Comparison of ENCODE assay signal across 25 cellular contexts in the genomic region with DNA sequence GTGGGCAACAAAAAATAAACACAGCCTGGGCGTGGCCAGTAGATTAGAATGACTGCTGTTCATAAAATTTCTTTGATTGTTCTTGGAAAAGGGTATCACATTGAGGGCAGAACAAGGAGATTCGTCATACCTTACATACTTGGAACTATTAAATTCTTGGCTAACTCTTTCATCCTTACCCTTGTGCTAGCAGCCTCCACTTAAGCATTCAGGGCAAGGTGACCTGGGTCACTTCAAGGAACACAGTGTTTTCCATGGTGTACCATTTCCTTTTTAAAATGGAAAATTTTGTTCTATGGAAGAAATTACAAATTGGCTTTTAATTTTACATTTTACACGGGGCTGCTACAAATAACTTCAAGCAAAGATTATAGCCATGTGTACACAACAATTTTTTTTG.
A peak's percentile ranks its signal among the peaks of the same experiment; 100 is the strongest.
DNase-seq lines count a peak whose midpoint lies in the region; ATAC-seq, FAIRE-seq and TF ChIP-seq lines count a peak whose summit lies in the region.
"Had no signal": no experiment of that assay in that cellular context is flagged by ENCODE, and none has a peak within 500 bp of the region (broad histone marks: within the 10 kb centered on the region; RNA-seq: fewer than 3 reads in every experiment).

No MANE protein-coding gene starts in this region.

- FAIRE-seq in astrocyte (lab: Jason Lieb, UNC): no peak
- FAIRE-seq: GM18507 had no signal

- CTCF ChIA-PET in CD4-positive, alpha-beta memory T cell (lab: Charles Lee; ENCODE audit: partially characterized antibody): interaction anchor here (1.2 kb wide), 1 partner anchor 57 kb away, joined by 4 read pairs; no protein-coding TSS in a partner anchor
- CTCF ChIA-PET in CD8-positive, alpha-beta T cell (lab: Charles Lee): no interaction called here
- CTCF ChIA-PET in PC-3 (lab: Charles Lee): no interaction called here

- H3K79me2 ChIP-seq in astrocyte (ENCODE audit: insufficient read depth, low read length): no peaks in the 10 kb centered on the region
- no peaks in the 10 kb centered on the region for H3K79me2 ChIP-seq in PC-3 (ENCODE audit: low read length)

- intact Hi-C loops in mucosa of descending colon (cut with DNase I, micrococcal nuclease): no loop called here
- intact Hi-C loops in thyroid gland (cut with DNase I): no loop called here
- intact Hi-C loops in CD4-positive, alpha-beta memory T cell (cut with micrococcal nuclease): no loop called here
- intact Hi-C loops in CD8-positive, alpha-beta T cell (cut with DNase I, micrococcal nuclease): no loop called here
- intact Hi-C loops in PC-3 (cut with micrococcal nuclease): no loop called here

- H3K36me3 ChIP-seq in astrocyte (ENCODE audit: insufficient read depth, low read length): no peaks in the 10 kb centered on the region
- H3K36me3 ChIP-seq in mucosa of descending colon (ENCODE audit: low read depth): no peaks in the 10 kb centered on the region
- no peaks in the 10 kb centered on the region for H3K36me3 ChIP-seq in thyroid gland
- H3K36me3 ChIP-seq in CD4-positive, alpha-beta memory T cell (ENCODE audit: insufficient read depth, low read length): no peaks in the 10 kb centered on the region
- no peaks in the 10 kb centered on the region for H3K36me3 ChIP-seq in CD8-positive, alpha-beta T cell (ENCODE audit: insufficient read depth, low read length)
- no peaks in the 10 kb centered on the region for H3K36me3 ChIP-seq in PC-3 (ENCODE audit: low read depth, low read length)

- H3K9me3 ChIP-seq in astrocyte (ENCODE audit: insufficient read depth, low read depth, low read length) (no peaks in the 10 kb centered on the region), mucosa of descending colon (no peaks in the 10 kb centered on the region), thyroid gland (no peaks in the 10 kb centered on the region), PC-3 (ENCODE audit: low read length) (no peaks in the 10 kb centered on the region)
- H3K9me3 ChIP-seq in CD4-positive, alpha-beta memory T cell (ENCODE audit: control insufficient read depth in 1 of 2, low read length in 2 of 2): no peaks in the 10 kb centered on the region
- H3K9me3 ChIP-seq in CD8-positive, alpha-beta T cell (ENCODE audit: low read length): no peaks in the 10 kb centered on the region

- H3K9me3 Mint-ChIP-seq in astrocyte (ENCODE audit: unreplicated experiment): peaks cover 3% of the 10 kb centered on the region
- H3K9me3 Mint-ChIP-seq in CD4-positive, alpha-beta memory T cell: no peaks in the 10 kb centered on the region
- H3K9me3 Mint-ChIP-seq in CD8-positive, alpha-beta T cell: no peaks in the 10 kb centered on the region
- H3K9me3 Mint-ChIP-seq: HFFc6, IgD-negative memory B cell had no signal

- H3K27me3 ChIP-seq in astrocyte (ENCODE audit: insufficient read depth, low read length) (peaks cover 12% of the 10 kb centered on the region), thyroid gland (no peaks in the 10 kb centered on the region), PC-3 (ENCODE audit: low read length) (no peaks in the 10 kb centered on the region)
- peaks cover 8% of the 10 kb centered on the region for H3K27me3 ChIP-seq in CD4-positive, alpha-beta memory T cell (ENCODE audit: insufficient read depth, low read length)
- H3K27me3 ChIP-seq in CD8-positive, alpha-beta T cell (ENCODE audit: insufficient read depth, low read length): no peaks in the 10 kb centered on the region

- BruUV-seq in PC-3 (replicated peaks; lab: Mats Ljungman, UMichigan): no TSS peak

- no peak for TF ChIP-seq CTCF in astrocyte (IDR thresholded peaks at IDR 0.05; ENCODE audit: insufficient read depth, low read depth, low read length)
- TF ChIP-seq CTCF in mucosa of descending colon (IDR thresholded peaks at IDR 0.05): no peak
- TF ChIP-seq CTCF in thyroid gland (IDR thresholded peaks at IDR 0.05): no peak
- no peak for TF ChIP-seq CTCF in CD8-positive, alpha-beta T cell (IDR thresholded peaks at IDR 0.05)
- TF ChIP-seq CTCF in PC-3 (conservative IDR thresholded peaks at IDR 0.05; ENCODE audit: low read depth, low read length): no peak

- H3F3A ChIP-seq in PC-3 (ENCODE audit: low read length, unreplicated experiment): no peaks in the 10 kb centered on the region

- H3K27me3 Mint-ChIP-seq in astrocyte (ENCODE audit: low read depth, unreplicated experiment): peaks cover 8% of the 10 kb centered on the region
- peaks cover 16 to 20% of the 10 kb centered on the region in 2 donors for H3K27me3 Mint-ChIP-seq in CD4-positive, alpha-beta memory T cell
- peaks cover 15% of the 10 kb centered on the region for H3K27me3 Mint-ChIP-seq in CD8-positive, alpha-beta T cell (ENCODE audit: low read depth)

- H2AFZ ChIP-seq in astrocyte (ENCODE audit: low read depth, low read length): no peak overlapping the region
- H2AFZ ChIP-seq in PC-3 (ENCODE audit: low read length): no peak overlapping the region

- H3K4me3 Mint-ChIP-seq in astrocyte (ENCODE audit: unreplicated experiment): peak overlapping the region; percentile 47
- H3K4me3 Mint-ChIP-seq in CD4-positive, alpha-beta memory T cell: no peak overlapping the region
- no peak overlapping the region for H3K4me3 Mint-ChIP-seq in CD8-positive, alpha-beta T cell
- H3K4me3 Mint-ChIP-seq: HFFc6, IgD-negative memory B cell had no signal

- H4K20me1 ChIP-seq in astrocyte (ENCODE audit: insufficient read depth, low read length) (no peaks in the 10 kb centered on the region), PC-3 (ENCODE audit: low read length) (no peaks in the 10 kb centered on the region)

- H3K4me1 ChIP-seq in astrocyte (ENCODE audit: insufficient read depth, low read length): no peaks in the 10 kb centered on the region
- peaks cover 4% of the 10 kb centered on the region for H3K4me1 ChIP-seq in mucosa of descending colon (ENCODE audit: low read depth)
- peaks cover 0 to 16% of the 10 kb centered on the region in 2 donors for H3K4me1 ChIP-seq in thyroid gland
- no peaks in the 10 kb centered on the region for H3K4me1 ChIP-seq in CD4-positive, alpha-beta memory T cell (ENCODE audit: insufficient read depth, low read length)
- no peaks in the 10 kb centered on the region for H3K4me1 ChIP-seq in CD8-positive, alpha-beta T cell (ENCODE audit: insufficient read depth, low read length)
- peaks cover 7% of the 10 kb centered on the region; the same call in 1 of the 2 replicates for H3K4me1 ChIP-seq in PC-3 (ENCODE audit: insufficient read depth, low read length)

- H3K4me3 ChIP-seq in astrocyte (ENCODE audit: insufficient read depth, low read depth, low read length) (no peak overlapping the region), mucosa of descending colon (no peak overlapping the region), thyroid gland (replicated peaks in 1 of 3) (no peak overlapping the region), PC-3 (ENCODE audit: low read length) (no peak overlapping the region)
- H3K4me3 ChIP-seq in CD4-positive, alpha-beta memory T cell (ENCODE audit: low read length in 2 of 2): no peak overlapping the region
- no peak overlapping the region for H3K4me3 ChIP-seq in CD8-positive, alpha-beta T cell (ENCODE audit: low read depth, low read length)
- H3K4me3 ChIP-seq: SK-N-MC had no signal

- POLR2A ChIA-PET in CD4-positive, alpha-beta memory T cell (lab: Charles Lee; ENCODE audit: partially characterized antibody): no interaction called here
- POLR2A ChIA-PET in CD8-positive, alpha-beta T cell (lab: Charles Lee): no interaction called here
- POLR2A ChIA-PET in PC-3 (lab: Charles Lee; ENCODE audit: unreplicated experiment): no interaction called here

- no peak for DNase-seq in astrocyte (ENCODE audit: low read depth)
- no peak for DNase-seq in mucosa of descending colon
- DNase-seq in thyroid gland: peak; percentile 17 to 26
- DNase-seq in CD4-positive, alpha-beta memory T cell: no peak
- no peak for DNase-seq in RKO (ENCODE audit: low spot score)
- DNase-seq in CD8-positive, alpha-beta T cell: no peak
- no peak for DNase-seq in PC-3
- DNase-seq: C1 segment of cervical spinal cord, DMS153, DND-41, H7, HFFc6, NCI-H1092, NCI-H1417 treated with DMSO at 0.1 percent for 48 hours, NCI-H1694 treated with DMSO at 0.1 percent for 48 hours, NCI-H2081 treated with DMSO at 0.1 percent for 48 hours, NCI-H2171, NCI-H226, NCI-H510A, NCI-H69, SIG-M5 had no signal

- no peak overlapping the region for H3K9ac ChIP-seq in astrocyte (ENCODE audit: low read length)
- H3K9ac ChIP-seq in PC-3 (ENCODE audit: low read length): no peak overlapping the region

- H3K36me3 Mint-ChIP-seq in astrocyte (ENCODE audit: low read depth, unreplicated experiment): no peaks in the 10 kb centered on the region
- H3K36me3 Mint-ChIP-seq in CD4-positive, alpha-beta memory T cell: no peaks in the 10 kb centered on the region
- H3K36me3 Mint-ChIP-seq in CD8-positive, alpha-beta T cell: no peaks in the 10 kb centered on the region
- H3K36me3 Mint-ChIP-seq: IgD-negative memory B cell had no signal

- H3K27ac ChIP-seq in astrocyte (ENCODE audit: low read depth, low read length) (no peak overlapping the region), thyroid gland (no peak overlapping the region), PC-3 (ENCODE audit: low read length) (no peak overlapping the region)
- H3K27ac ChIP-seq in CD4-positive, alpha-beta memory T cell (ENCODE audit: low read depth, low read length): no peak overlapping the region
- H3K27ac ChIP-seq in CD8-positive, alpha-beta T cell (ENCODE audit: low read depth, low read length): no peak overlapping the region
- H3K27ac ChIP-seq: SK-N-MC had no signal

- H3K4me1 Mint-ChIP-seq in astrocyte (ENCODE audit: low read depth, unreplicated experiment): no peaks in the 10 kb centered on the region
- no peaks in the 10 kb centered on the region for H3K4me1 Mint-ChIP-seq in CD4-positive, alpha-beta memory T cell
- H3K4me1 Mint-ChIP-seq in CD8-positive, alpha-beta T cell (ENCODE audit: low read depth): no peaks in the 10 kb centered on the region
- H3K4me1 Mint-ChIP-seq: IgD-negative memory B cell had no signal

- H3K4me2 ChIP-seq in astrocyte (ENCODE audit: low read length) (no peak overlapping the region), PC-3 (ENCODE audit: low read length) (no peak overlapping the region)

- 56 to 70% methylated on average over 3 of the region's 3 CpGs for WGBS in thyroid gland, 2 donors

- no peak overlapping the region for H3K27ac Mint-ChIP-seq in astrocyte (ENCODE audit: unreplicated experiment)
- no peak overlapping the region for H3K27ac Mint-ChIP-seq in CD4-positive, alpha-beta memory T cell
- no peak overlapping the region for H3K27ac Mint-ChIP-seq in CD8-positive, alpha-beta T cell
- H3K27ac Mint-ChIP-seq: HFFc6, IgD-negative memory B cell had no signal

- 0 out of 2 replicates have a peak, but pooled peaks cover 3% of the 10 kb centered on the region for H3K9me2 ChIP-seq in PC-3 (replicated peaks; ENCODE audit: low read length)

- ATAC-seq in mucosa of descending colon (peak; percentile 23), PC-3 (no peak)
- ATAC-seq in CD8-positive, alpha-beta T cell: no peak
- ATAC-seq: Panc1 had no signal

- TF ChIP-seq POLR2A in thyroid gland (IDR thresholded peaks at IDR 0.05): no peak

Comparison
In these comparisons a context has a peak if more than half of its experiments do, and no peak if none do; other contexts are left out.
1. DNase-seq: peak in thyroid gland (2 of 2); none in astrocyte (single experiment), mucosa of descending colon (0 of 3), CD4-positive, alpha-beta memory T cell (0 of 5), RKO (single experiment), CD8-positive, alpha-beta T cell (0 of 7) and PC-3 (single experiment).